1 cellular context compared by ENCODE assay signal in the genomic region with DNA sequence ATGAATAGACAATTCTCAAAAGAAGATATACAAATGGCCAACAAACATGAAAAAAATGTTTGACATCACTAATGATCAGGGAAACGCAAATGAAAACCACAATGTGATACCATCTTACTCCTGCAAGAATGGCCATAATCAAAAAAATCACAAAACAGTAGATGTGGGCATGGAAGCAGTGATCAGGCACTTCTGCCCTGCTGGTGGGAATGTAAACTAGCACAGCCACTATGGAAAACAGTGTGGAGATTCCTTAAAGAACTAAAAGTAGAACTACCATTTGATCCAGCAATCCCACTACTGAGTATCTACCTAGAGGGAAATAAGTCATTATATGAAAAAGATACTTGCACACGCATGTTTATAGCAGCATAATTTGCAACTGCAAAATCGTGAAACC.
A peak's percentile ranks its signal among the peaks of the same experiment; 100 is the strongest.
TF ChIP-seq lines count a peak whose summit lies in the region.

No MANE protein-coding gene starts in this region.

TF ChIP-seq in HepG2, 621 proteins besides CTCF, POLR2A, EP300 and RAD21:
- TF ChIP-seq TEAD3 (CRISPR knock-in tag; optimal IDR thresholded peaks at IDR 0.05; ENCODE audit: borderline replicate concordance): peak; percentile 56
